20 cellular contexts compared by ENCODE assay signal in the genomic region with DNA sequence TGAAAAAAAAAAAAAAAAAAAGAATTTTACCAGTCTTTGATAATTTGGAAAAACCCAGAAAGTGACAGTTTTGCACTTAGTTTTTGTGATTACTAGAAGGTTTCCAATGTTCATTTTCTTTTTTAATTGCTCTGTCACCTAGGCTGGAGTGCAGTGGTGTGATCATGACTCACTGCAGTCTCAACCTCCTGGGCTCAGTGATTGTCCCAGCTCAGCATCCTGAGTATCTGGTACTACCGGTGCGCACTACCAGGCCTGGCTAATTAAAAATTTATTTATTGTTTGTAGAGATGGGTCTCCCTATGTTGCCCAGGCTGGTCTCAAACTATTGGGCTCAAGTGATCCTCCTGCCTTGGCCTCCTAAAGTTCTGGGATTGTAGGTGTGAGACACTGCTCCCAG. TPM values are rescaled to one million over a fixed set of nuclear protein-coding genes. Genes with fewer than 3 reads are reported as not detected.
DNase-seq lines count a peak whose midpoint lies in the region; ATAC-seq and TF ChIP-seq lines count a peak whose summit lies in the region.
"Had no signal": no experiment of that assay in that cellular context is flagged by ENCODE, and none has a peak within 500 bp of the region (broad histone marks: within the 10 kb centered on the region; RNA-seq: fewer than 3 reads in every experiment).

No MANE protein-coding gene starts in this region.

- no peak for TF ChIP-seq CTCF in neural crest cell (conservative IDR thresholded peaks at IDR 0.05)
- no peak for TF ChIP-seq CTCF in sigmoid colon (IDR thresholded peaks at IDR 0.05)

- H3K9me3 Mint-ChIP-seq in activated naive CD8-positive, alpha-beta T cell (ENCODE audit: low read depth): no peaks in the 10 kb centered on the region
- H3K9me3 Mint-ChIP-seq in activated naive CD8-positive, alpha-beta T cell treated with anti-CD3 and anti-CD28 coated beads for 36 hours: no peaks in the 10 kb centered on the region
- no peaks in the 10 kb centered on the region for H3K9me3 Mint-ChIP-seq in neural crest cell

- H3K27me3 ChIP-seq in sigmoid colon: no peaks in the 10 kb centered on the region
- H3K27me3 ChIP-seq: MG63 had no signal

- TF ChIP-seq EP300 in sigmoid colon (IDR thresholded peaks at IDR 0.05): no peak

- DNase-seq in activated naive CD8-positive, alpha-beta T cell treated with anti-CD3 and anti-CD28 coated beads for 36 hours: no peak
- DNase-seq in ELR (ENCODE audit: low read depth): peak; percentile 25
- DNase-seq in RKO (ENCODE audit: low spot score): peak; percentile 12
- DNase-seq in neural crest cell (ENCODE audit: low read depth, low spot score): no peak
- DNase-seq in sigmoid colon: no peak
- DNase-seq: Calu3, DMS79, GDM1, GOT3, MG63, NCI-H1092, NCI-H2081 treated with DMSO at 0.1 percent for 48 hours, NCI-H510A treated with DMSO at 0.1 percent for 48 hours, NCI-H82, PC-9 had no signal

- H3K4me1 ChIP-seq in sigmoid colon: peaks cover 0 to 31% (median 30%) of the 10 kb centered on the region in 4 donors

- no peak for ATAC-seq in GM21381 (IDR thresholded peaks at IDR 0.05; ENCODE audit: unreplicated experiment)
- ATAC-seq: GM12878, HepG2 had no signal

- no peak overlapping the region for H3K4me3 Mint-ChIP-seq in activated naive CD8-positive, alpha-beta T cell
- H3K4me3 Mint-ChIP-seq in activated naive CD8-positive, alpha-beta T cell treated with anti-CD3 and anti-CD28 coated beads for 36 hours: no peak overlapping the region
- peak overlapping the region; percentile 70 for H3K4me3 Mint-ChIP-seq in neural crest cell

- no peaks in the 10 kb centered on the region for H3K9me3 ChIP-seq in sigmoid colon
- H3K9me3 ChIP-seq: MG63 had no signal

- H3K27ac Mint-ChIP-seq in activated naive CD8-positive, alpha-beta T cell: peak overlapping the region; percentile 17
- H3K27ac Mint-ChIP-seq in activated naive CD8-positive, alpha-beta T cell treated with anti-CD3 and anti-CD28 coated beads for 36 hours: no peak overlapping the region
- H3K27ac Mint-ChIP-seq in neural crest cell (ENCODE audit: unreplicated experiment): no peak overlapping the region

- H3K27me3 Mint-ChIP-seq in activated naive CD8-positive, alpha-beta T cell: no peaks in the 10 kb centered on the region
- no peaks in the 10 kb centered on the region for H3K27me3 Mint-ChIP-seq in activated naive CD8-positive, alpha-beta T cell treated with anti-CD3 and anti-CD28 coated beads for 36 hours
- H3K27me3 Mint-ChIP-seq in neural crest cell (ENCODE audit: low read depth): no peaks in the 10 kb centered on the region

- intact Hi-C loops in sigmoid colon (cut with DNase I): loop anchor here (10.0 kb wide), 1 partner anchor 51 kb away; no protein-coding TSS in a partner anchor

- TF ChIP-seq POLR2A in sigmoid colon (IDR thresholded peaks at IDR 0.05): no peak

- H3K27ac ChIP-seq in sigmoid colon: no peak overlapping the region
- H3K27ac ChIP-seq: KMS-11, PC-9 had no signal

- WGBS in sigmoid colon, 2 donors: 93% methylated on average over 2 of the region's 2 CpGs

- H3K36me3 ChIP-seq in sigmoid colon: no peaks in the 10 kb centered on the region
- H3K36me3 ChIP-seq: MG63 had no signal

- no peaks in the 10 kb centered on the region for H3K36me3 Mint-ChIP-seq in activated naive CD8-positive, alpha-beta T cell
- H3K36me3 Mint-ChIP-seq in activated naive CD8-positive, alpha-beta T cell treated with anti-CD3 and anti-CD28 coated beads for 36 hours: peaks cover 5% of the 10 kb centered on the region
- H3K36me3 Mint-ChIP-seq in neural crest cell (ENCODE audit: low read depth): no peaks in the 10 kb centered on the region

- no peak overlapping the region for H3K4me3 ChIP-seq in sigmoid colon
- H3K4me3 ChIP-seq: GM12878, MG63, PC-9 had no signal

- H3K4me1 Mint-ChIP-seq in activated naive CD8-positive, alpha-beta T cell (ENCODE audit: low read depth): peaks cover 60% of the 10 kb centered on the region
- peaks cover 51% of the 10 kb centered on the region for H3K4me1 Mint-ChIP-seq in activated naive CD8-positive, alpha-beta T cell treated with anti-CD3 and anti-CD28 coated beads for 36 hours
- H3K4me1 Mint-ChIP-seq in neural crest cell: peaks cover 31% of the 10 kb centered on the region

RNA-seq across cellular contexts. Expression of a gene that starts 3.3 kb away (rescaled TPM):
- 10 to 100 TPM; 13.4 to 13.6 TPM for total RNA-seq in activated naive CD8-positive, alpha-beta T cell treated with anti-CD3 and anti-CD28 coated beads for 36 hours
- total RNA-seq in neural crest cell (22.6 and 25.4 TPM in 2 replicates), sigmoid colon (10 to 100 TPM; 12.4 to 25.2 (median 22.7) TPM)
- 10 to 100 TPM; 27.0 to 53.1 (median 33.5) TPM for polyA plus RNA-seq in sigmoid colon

RNA-seq across cellular contexts. Expression of a gene that starts 34.7 kb away (rescaled TPM):
- total RNA-seq in activated naive CD8-positive, alpha-beta T cell treated with anti-CD3 and anti-CD28 coated beads for 36 hours: 10 to 100 TPM; 18.2 to 18.7 TPM
- total RNA-seq in neural crest cell (18.4 and 22.6 TPM in 2 replicates), sigmoid colon (10 to 100 TPM; 57.3 to 97.6 (median 70.3) TPM)
- 100 to 1,000 TPM; 139 to 145 (median 142) TPM for polyA plus RNA-seq in sigmoid colon

Comparison
In these comparisons a context has a peak if more than half of its experiments do, and no peak if none do; other contexts are left out.
1. DNase-seq: peak in ELR (single experiment) and RKO (single experiment); none in activated naive CD8-positive, alpha-beta T cell treated with anti-CD3 and anti-CD28 coated beads for 36 hours (single experiment), neural crest cell (single experiment) and sigmoid colon (single experiment).